Comparison of ENCODE assay signal across 1 cellular context in genomic region chr9:34647084-34647403, GRCh38.
TF ChIP-seq lines count a peak whose summit lies in the region.

No MANE protein-coding gene starts in this region.

TF ChIP-seq in endothelial cell of umbilical vein, 7 proteins besides CTCF, POLR2A, EP300 and RAD21:
- TF ChIP-seq JUN (IDR thresholded peaks at IDR 0.05; ENCODE audit: borderline replicate concordance, insufficient read depth, insufficient read length, low read depth): no peak
- no peak for TF ChIP-seq FOS (IDR thresholded peaks at IDR 0.05; ENCODE audit: borderline replicate concordance, insufficient read depth, low read length)
- no peak for TF ChIP-seq POLR2AphosphoS5 (IDR thresholded peaks at IDR 0.05; ENCODE audit: insufficient read depth, low read depth, low read length)
- TF ChIP-seq MYC (IDR thresholded peaks at IDR 0.05; ENCODE audit: low read depth, low read length): no peak
- no peak for TF ChIP-seq GATA2 (IDR thresholded peaks at IDR 0.05; ENCODE audit: insufficient read depth, insufficient read length, low read depth, low read length)
- TF ChIP-seq MAX (IDR thresholded peaks at IDR 0.05; ENCODE audit: insufficient read depth, insufficient read length): no peak
- TF ChIP-seq EZH2 (IDR thresholded peaks at IDR 0.05; ENCODE audit: borderline replicate concordance, low read depth, low read length, severe bottlenecking): no peak
